In genomic region chr11:35340715-35341114, GRCh38 we compare ENCODE assay signal across 1 cellular context.
TF ChIP-seq lines count a peak whose summit lies in the region.

No MANE protein-coding gene starts in this region.

TF ChIP-seq in HepG2, 621 proteins besides CTCF, POLR2A, EP300 and RAD21 (continued from another document and continues in another):
- TF ChIP-seq ZNF710 (CRISPR knock-in tag; IDR thresholded peaks at IDR 0.05; ENCODE audit: borderline replicate concordance) (no peak), HES4 (CRISPR knock-in tag; IDR thresholded peaks at IDR 0.05; ENCODE audit: borderline replicate concordance) (no peak), IRX3 (CRISPR knock-in tag; IDR thresholded peaks at IDR 0.05; ENCODE audit: borderline replicate concordance, low read depth) (no peak), ZFP36L1 (CRISPR knock-in tag; IDR thresholded peaks at IDR 0.05) (0 out of 2 replicates have a peak, but pooled peaks have one; percentile 38), ZNF674 (CRISPR knock-in tag; IDR thresholded peaks at IDR 0.05; ENCODE audit: low read depth) (no peak), ZBTB20 (CRISPR knock-in tag; IDR thresholded peaks at IDR 0.05; ENCODE audit: borderline replicate concordance, low read depth) (no peak; the same call in 1 of the 2 replicates), RFX3 (CRISPR knock-in tag; IDR thresholded peaks at IDR 0.05) (no peak), AHR (CRISPR knock-in tag; IDR thresholded peaks at IDR 0.05) (no peak), MEIS1 (CRISPR knock-in tag; IDR thresholded peaks at IDR 0.05; ENCODE audit: borderline replicate concordance) (no peak), RFXANK (CRISPR knock-in tag; IDR thresholded peaks at IDR 0.05) (no peak), NAIF1 (CRISPR knock-in tag; IDR thresholded peaks at IDR 0.05; ENCODE audit: borderline replicate concordance) (no peak), ZBTB7A (CRISPR knock-in tag; IDR thresholded peaks at IDR 0.05) (peak; percentile 67; the same call in 1 of the 2 replicates), ZNF639 (CRISPR knock-in tag; conservative IDR thresholded peaks at IDR 0.05) (no peak), KMT2A (CRISPR knock-in tag; IDR thresholded peaks at IDR 0.05) (no peak), ZNF382 (CRISPR knock-in tag; IDR thresholded peaks at IDR 0.05; ENCODE audit: borderline replicate concordance) (no peak), MTA3 (CRISPR knock-in tag; IDR thresholded peaks at IDR 0.05) (no peak), ZUFSP (CRISPR knock-in tag; IDR thresholded peaks at IDR 0.05; ENCODE audit: borderline replicate concordance) (no peak), ZNF644 (CRISPR knock-in tag; IDR thresholded peaks at IDR 0.05; ENCODE audit: low read depth) (no peak), HNRNPUL1 (IDR thresholded peaks at IDR 0.05; ENCODE audit: low read depth, low read length) (no peak), RARA (CRISPR knock-in tag; IDR thresholded peaks at IDR 0.05) (peak; percentile 97), GTF3A (CRISPR knock-in tag; conservative IDR thresholded peaks at IDR 0.05) (no peak), ZBTB8A (CRISPR knock-in tag; IDR thresholded peaks at IDR 0.05; ENCODE audit: borderline replicate concordance, low read depth) (no peak), IRF9 (CRISPR knock-in tag; IDR thresholded peaks at IDR 0.05; ENCODE audit: borderline replicate concordance) (no peak; the same call in 1 of the 2 replicates), ASH2L (IDR thresholded peaks at IDR 0.05; ENCODE audit: insufficient read length, low read depth, low read length) (no peak), LRRFIP1 (CRISPR knock-in tag; conservative IDR thresholded peaks at IDR 0.05) (no peak), ZZZ3 (CRISPR knock-in tag; IDR thresholded peaks at IDR 0.05; ENCODE audit: borderline replicate concordance) (peak; percentile 37; the same call in 1 of the 2 replicates), CCDC6 (CRISPR knock-in tag; IDR thresholded peaks at IDR 0.05) (peak; percentile 49; the same call in 1 of the 2 replicates), ZNF224 (CRISPR knock-in tag; IDR thresholded peaks at IDR 0.05) (no peak), KDM4B (CRISPR knock-in tag; IDR thresholded peaks at IDR 0.05) (no peak), ZNF414 (CRISPR knock-in tag; IDR thresholded peaks at IDR 0.05) (no peak), ZNF460 (CRISPR knock-in tag; IDR thresholded peaks at IDR 0.05; ENCODE audit: borderline replicate concordance) (no peak), ZNF160 (CRISPR knock-in tag; IDR thresholded peaks at IDR 0.05) (no peak), ZNF101 (CRISPR knock-in tag; IDR thresholded peaks at IDR 0.05; ENCODE audit: borderline replicate concordance, low read depth) (no peak), ZNF891 (CRISPR knock-in tag; IDR thresholded peaks at IDR 0.05) (no peak), KAT7 (CRISPR knock-in tag; IDR thresholded peaks at IDR 0.05; ENCODE audit: borderline replicate concordance) (no peak), AKAP8 (CRISPR knock-in tag; IDR thresholded peaks at IDR 0.05) (no peak), REST (IDR thresholded peaks at IDR 0.05; ENCODE audit: borderline replicate concordance in 1 of 2, low read depth in 1 of 2, low read length in 2 of 2) (peak in 1 of 2 experiments; percentile 29; a peak in 1 of 4 replicates), ZNF138 (CRISPR knock-in tag; IDR thresholded peaks at IDR 0.05; ENCODE audit: low read depth) (no peak), TP53 (CRISPR knock-in tag; conservative IDR thresholded peaks at IDR 0.05) (no peak), SAP130 (CRISPR knock-in tag; IDR thresholded peaks at IDR 0.05; ENCODE audit: low read depth) (peak; percentile 58), AGO2 (optimal IDR thresholded peaks at IDR 0.05; ENCODE audit: low read depth, low read length) (no peak), ZNF274 (CRISPR knock-in tag; IDR thresholded peaks at IDR 0.05) (no peak), SRSF1 (optimal IDR thresholded peaks at IDR 0.05; ENCODE audit: low read depth, low read length) (no peak), ZNF12 (CRISPR knock-in tag; IDR thresholded peaks at IDR 0.05) (no peak), ZNF121 (CRISPR knock-in tag; IDR thresholded peaks at IDR 0.05) (no peak), BCL6 (CRISPR knock-in tag; IDR thresholded peaks at IDR 0.05) (peak; percentile 94), ZGPAT (CRISPR knock-in tag; IDR thresholded peaks at IDR 0.05) (peak; percentile 61), ZNF136 (CRISPR knock-in tag; IDR thresholded peaks at IDR 0.05; ENCODE audit: low read depth) (no peak), ZBTB43 (CRISPR knock-in tag; conservative IDR thresholded peaks at IDR 0.05) (0 out of 2 replicates have a peak, but pooled peaks have one; percentile 23), NFYB (CRISPR knock-in tag; IDR thresholded peaks at IDR 0.05) (no peak), SNAPC2 (CRISPR knock-in tag; IDR thresholded peaks at IDR 0.05) (no peak), ZNF317 (CRISPR knock-in tag; IDR thresholded peaks at IDR 0.05) (no peak), ZNF33B (CRISPR knock-in tag; IDR thresholded peaks at IDR 0.05) (no peak), ZNF749 (CRISPR knock-in tag; IDR thresholded peaks at IDR 0.05; ENCODE audit: borderline replicate concordance) (no peak), KDM5A (IDR thresholded peaks at IDR 0.05; ENCODE audit: borderline replicate concordance, low read length) (no peak), ZNF207 (IDR thresholded peaks at IDR 0.05; ENCODE audit: borderline replicate concordance) (no peak), MAZ (IDR thresholded peaks at IDR 0.05; ENCODE audit: borderline replicate concordance, low read depth, low read length) (no peak), MAZ (CRISPR knock-in tag; IDR thresholded peaks at IDR 0.05; ENCODE audit: low read depth) (0 out of 2 replicates have a peak, but pooled peaks have one; percentile 21), MBD4 (IDR thresholded peaks at IDR 0.05; ENCODE audit: borderline replicate concordance, low read length) (no peak)
